Comparison of ENCODE assay signal across 23 cellular contexts in the genomic region with DNA sequence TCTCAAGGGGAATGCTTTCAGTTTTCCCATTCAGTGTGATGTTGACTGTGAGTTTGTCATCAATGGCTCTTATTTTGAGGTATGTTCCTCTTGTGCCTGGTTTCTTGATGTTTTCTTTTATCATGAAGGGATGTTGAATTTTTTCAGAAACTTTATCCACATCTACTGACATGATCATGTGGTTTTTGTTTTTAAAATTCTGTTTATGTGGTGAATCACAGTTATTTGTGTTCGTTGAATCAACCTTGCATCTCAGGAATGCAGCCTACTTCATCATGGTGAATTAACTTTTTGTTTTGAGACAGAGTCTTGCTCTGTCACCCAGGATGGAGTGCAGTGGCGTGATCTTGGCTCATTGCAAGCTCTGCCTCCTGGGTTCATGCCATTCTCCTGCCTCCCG.
DNase-seq lines count a peak whose midpoint lies in the region; ATAC-seq and TF ChIP-seq lines count a peak whose summit lies in the region.
"Had no signal": no experiment of that assay in that cellular context is flagged by ENCODE, and none has a peak within 500 bp of the region (broad histone marks: within the 10 kb centered on the region; RNA-seq: fewer than 3 reads in every experiment).

No MANE protein-coding gene starts in this region.

- H3K27me3 ChIP-seq in brain microvascular endothelial cell (replicated peaks), result no peaks in the 10 kb centered on the region
- no peaks in the 10 kb centered on the region for H3K27me3 ChIP-seq in kidney epithelial cell (ENCODE audit: control insufficient read depth, insufficient read depth, low read length)
- H3K27me3 ChIP-seq: BLaER1 treated with 17β-estradiol and CSF1 and Interleukin-3, amounts not matched to agents 10 nM and 100 nM had no signal

- H3K27ac ChIP-seq in brain microvascular endothelial cell, result no peak overlapping the region
- H3K27ac ChIP-seq: BLaER1 treated with 17β-estradiol and CSF1 and Interleukin-3, amounts not matched to agents 10 nM and 100 nM; KMS-11 had no signal

- H3K36me3 ChIP-seq in brain microvascular endothelial cell (replicated peaks), result no peaks in the 10 kb centered on the region
- H3K36me3 ChIP-seq in kidney epithelial cell (ENCODE audit: control insufficient read depth, insufficient read depth, low read length), result no peaks in the 10 kb centered on the region
- H3K36me3 ChIP-seq: BLaER1 treated with 17β-estradiol and CSF1 and Interleukin-3, amounts not matched to agents 10 nM and 100 nM had no signal

- no peak for TF ChIP-seq CTCF in brain microvascular endothelial cell (IDR thresholded peaks at IDR 0.05; ENCODE audit: low read depth, low read length, missing control alignments)
- TF ChIP-seq CTCF in kidney epithelial cell (IDR thresholded peaks at IDR 0.05; ENCODE audit: insufficient read depth, low read length, poor library complexity, severe bottlenecking), result no peak

- ATAC-seq in HG03159 (IDR thresholded peaks at IDR 0.05; ENCODE audit: unreplicated experiment), result no peak

- in situ Hi-C loops in brain microvascular endothelial cell (cut with HindIII; ENCODE audit: low pct_ligation_motif_present, low sequenced_read_pairs), result no loop called here

- no peak overlapping the region for H3K4me3 ChIP-seq in brain microvascular endothelial cell (ENCODE audit: low read depth, low read length)
- H3K4me3 ChIP-seq in kidney epithelial cell (ENCODE audit: low read depth, low read length), result no peak overlapping the region
- H3K4me3 ChIP-seq: BLaER1 treated with 17β-estradiol and CSF1 and Interleukin-3, amounts not matched to agents 10 nM and 100 nM had no signal

- DNase-seq in M059J (ENCODE audit: low read depth) (peak; percentile 37), brain microvascular endothelial cell (peak; percentile 1), kidney epithelial cell (ENCODE audit: low read depth) (peak; percentile 18), SW480 (ENCODE audit: low spot score) (no peak), GM03348 (ENCODE audit: low spot score) (no peak), EL (no peak)
- DNase-seq: ACHN; Caco-2; CD4-positive, alpha-beta memory T cell; DMS153; GDM1; IMR-90; MV-4-11; NCI-H1105 treated with DMSO at 0.1 percent for 48 hours; NCI-H2081; NCI-H2171 treated with DMSO at 0.1 percent for 48 hours; NCI-H526; RPMI8226; SHP77 treated with DMSO at 0.1 percent for 48 hours; SK-N-SH had no signal

Comparison
In these comparisons a context has a peak if more than half of its experiments do, and no peak if none do; other contexts are left out.
1. DNase-seq: peak in M059J (single experiment), brain microvascular endothelial cell (single experiment) and kidney epithelial cell (single experiment); none in SW480 (single experiment), GM03348 (single experiment) and EL (single experiment).